29 cellular contexts compared by ENCODE assay signal in the genomic region with DNA sequence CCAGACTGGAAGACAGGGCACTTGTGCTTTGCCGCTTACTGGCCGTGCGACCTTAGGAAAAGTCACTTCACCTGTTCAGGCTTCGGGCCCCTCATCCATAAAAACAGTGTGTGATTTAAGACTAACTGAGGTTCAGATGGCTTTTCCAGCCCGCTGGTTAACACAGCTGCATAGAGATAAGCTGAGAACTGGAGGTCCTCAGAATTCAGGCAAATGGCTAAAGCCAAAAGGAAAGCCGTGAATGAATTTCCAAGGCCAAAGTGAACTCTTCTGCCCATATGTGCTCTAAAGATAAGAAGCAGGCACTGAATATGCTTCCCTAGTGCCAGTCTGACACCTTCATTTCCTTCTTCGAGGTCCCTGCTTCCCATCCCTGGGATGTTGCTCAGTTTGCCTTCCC.
"Had no signal": no experiment of that assay in that cellular context is flagged by ENCODE, and none has a peak within 500 bp of the region (broad histone marks: within the 10 kb centered on the region; RNA-seq: fewer than 3 reads in every experiment).

No MANE protein-coding gene starts in this region.

- H3K4me1 ChIP-seq: ascending aorta, colonic mucosa had no signal

- FAIRE-seq: endometrium, endothelial cell of umbilical vein had no signal

- H3K27me3 ChIP-seq: ascending aorta, breast epithelium, cardiac muscle cell, colonic mucosa, esophagus squamous epithelium, gastroesophageal sphincter, heart right ventricle had no signal

- H3K9me3 ChIP-seq: ascending aorta, breast epithelium, colonic mucosa, esophagus squamous epithelium, gastroesophageal sphincter, heart right ventricle had no signal

- DNase-seq: activated CD4-positive, alpha-beta memory T cell treated with anti-CD3 and anti-CD28 coated beads for 36 hours; activated CD4-positive, alpha-beta T cell treated with anti-CD3 and anti-CD28 coated beads for 36 hours; activated CD4-positive, alpha-beta T cell treated with anti-CD3 and anti-CD28 coated beads, Interleukin-2, amount 10 ng/mL, durations not matched to agents 24 days and 14 days; activated CD4-positive, CD25-positive, alpha-beta regulatory T cell; activated CD4-positive, CD25-positive, alpha-beta regulatory T cell treated with anti-CD3 and anti-CD28 coated beads, Interleukin-2, amount 50 U/mL, for 72 hours; activated CD8-positive, alpha-beta memory T cell treated with anti-CD3 and anti-CD28 coated beads, Interleukin-2, amount 50 U/mL, for 48 hours; activated gamma-delta T cell; activated naive CD4-positive, alpha-beta T cell; activated naive CD4-positive, alpha-beta T cell treated with anti-CD3 and anti-CD28 coated beads, Interleukin-2, amount 10 ng/mL, durations not matched to agents 7 days and 5 days; activated naive CD8-positive, alpha-beta T cell treated with anti-CD3 and anti-CD28 coated beads, Interleukin-2, amount 10 ng/mL, durations not matched to agents 7 days and 5 days; activated T-cell treated with anti-CD3 and anti-CD28 coated beads for 4 hours; activated T-cell treated with anti-CD3 and anti-CD28 coated beads, Interleukin-2, amount 50 U/mL, for 24 hours; activated T-cell treated with anti-CD3 and anti-CD28 coated beads, Interleukin-2, amount 50 U/mL, for 72 hours; central memory CD4-positive, alpha-beta T cell; cerebellar nuclear complex; colonic mucosa; effector CD8-positive, alpha-beta T cell; esophagus squamous epithelium; foreskin melanocyte; heart right ventricle; T1000 had no signal

- ATAC-seq: activated CD4-positive, alpha-beta T cell treated with anti-CD3 and anti-CD28 coated beads for 36 hours; activated naive CD4-positive, alpha-beta T cell treated with anti-CD3 and anti-CD28 coated beads, Interleukin-2, amount 50 U/mL, for 72 hours; activated T-cell treated with anti-CD3 and anti-CD28 coated beads, Interleukin-2, amount 50 U/mL, for 72 hours; gastroesophageal sphincter; heart right ventricle had no signal

- H3K36me3 ChIP-seq: ascending aorta, breast epithelium, cardiac muscle cell, esophagus squamous epithelium, gastroesophageal sphincter, heart right ventricle had no signal

- H3K4me3 ChIP-seq: ascending aorta, breast epithelium, cardiac muscle cell, colonic mucosa, esophagus squamous epithelium, gastroesophageal sphincter, heart right ventricle had no signal

- H3K27ac ChIP-seq: ascending aorta, breast epithelium, cardiac muscle cell, colonic mucosa, epithelial cell of prostate, esophagus squamous epithelium, gastroesophageal sphincter, heart right ventricle had no signal
